8 cellular contexts compared by ENCODE assay signal in the genomic region with DNA sequence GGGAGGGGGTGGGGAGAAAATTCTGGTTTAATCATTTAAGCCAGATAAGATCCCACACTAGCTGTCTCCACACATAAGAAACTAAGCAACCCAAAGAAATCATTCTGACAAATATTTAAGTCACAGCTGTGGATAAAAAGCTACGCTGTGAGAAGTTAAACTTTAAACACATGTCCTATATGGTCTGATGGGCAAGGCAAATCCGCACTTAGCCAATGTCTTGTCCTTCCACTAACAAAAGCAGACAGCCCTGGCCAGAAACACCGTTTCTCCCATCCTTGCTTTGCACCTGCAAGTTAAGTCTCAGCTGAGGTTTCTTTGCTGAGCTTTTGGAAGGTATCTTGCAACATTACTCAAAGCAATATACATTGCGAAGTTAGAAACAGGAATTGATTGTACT.
A peak's percentile ranks its signal among the peaks of the same experiment; 100 is the strongest.
DNase-seq lines count a peak whose midpoint lies in the region; TF ChIP-seq lines count a peak whose summit lies in the region.

No MANE protein-coding gene starts in this region.

- H2AFZ ChIP-seq in OCI-LY3 (ENCODE audit: low read depth, low read length) (no peak overlapping the region), smooth muscle cell (ENCODE audit: low read depth) (no peak overlapping the region)

- TF ChIP-seq CTCF in OCI-LY3 (IDR thresholded peaks at IDR 0.05; ENCODE audit: low read depth, low read length) (no peak), esophagus squamous epithelium (IDR thresholded peaks at IDR 0.05) (no peak), smooth muscle cell (IDR thresholded peaks at IDR 0.05; ENCODE audit: borderline replicate concordance, insufficient read depth, poor library complexity, severe bottlenecking) (no peak)

- peak overlapping the region; percentile 96 for H3K4me2 ChIP-seq in OCI-LY3 (ENCODE audit: low read length)
- H3K4me2 ChIP-seq in smooth muscle cell: peak overlapping the region; percentile 94

- H3K9me3 ChIP-seq in OCI-LY3 (ENCODE audit: insufficient read depth, low read length): no peaks in the 10 kb centered on the region
- H3K9me3 ChIP-seq in esophagus squamous epithelium: no peaks in the 10 kb centered on the region
- H3K9me3 ChIP-seq in smooth muscle cell (replicated peaks; ENCODE audit: low read depth): no peaks in the 10 kb centered on the region

- H3F3A ChIP-seq in smooth muscle cell (ENCODE audit: low read depth): peaks cover 13% of the 10 kb centered on the region

- peak overlapping the region; percentile 17; the same call in 1 of the 2 replicates for H3K9ac ChIP-seq in OCI-LY3 (ENCODE audit: low read length)
- no peak overlapping the region for H3K9ac ChIP-seq in smooth muscle cell (ENCODE audit: low read depth)

- 44 to 52% methylated on average over 4 of the region's 4 CpGs for WGBS in esophagus squamous epithelium, 2 donors
- 64% methylated on average over 4 of the region's 4 CpGs for WGBS in smooth muscle cell (ENCODE audit: low lambda C conversion rate)

- H3K4me1 ChIP-seq in OCI-LY3 (ENCODE audit: low read length): peaks cover 61% of the 10 kb centered on the region
- H3K4me1 ChIP-seq in esophagus squamous epithelium: peaks cover 0 to 63% (median 0%) of the 10 kb centered on the region in 3 donors
- H3K4me1 ChIP-seq in smooth muscle cell (ENCODE audit: low read depth): peaks cover 28% of the 10 kb centered on the region

- H4K20me1 ChIP-seq in OCI-LY3 (ENCODE audit: insufficient read depth, low read length) (peaks cover 63% of the 10 kb centered on the region), smooth muscle cell (ENCODE audit: low read depth) (peaks cover 63% of the 10 kb centered on the region)

- H3K4me3 ChIP-seq in OCI-LY3 (ENCODE audit: low read length): peak overlapping the region; percentile 91
- H3K4me3 ChIP-seq in esophagus squamous epithelium: peak overlapping the region; percentile 49 to 79 (median 68)
- H3K4me3 ChIP-seq in smooth muscle cell: peak overlapping the region; percentile 95

- H3K27ac ChIP-seq in OCI-LY3 (ENCODE audit: low read length) (no peak overlapping the region), esophagus squamous epithelium (peak overlapping the region; percentile 47 to 94 (median 81)), smooth muscle cell (ENCODE audit: low read depth) (no peak overlapping the region)

- H3K27me3 ChIP-seq in OCI-LY3 (ENCODE audit: low read depth, low read length) (no peaks in the 10 kb centered on the region), esophagus squamous epithelium (no peaks in the 10 kb centered on the region), smooth muscle cell (ENCODE audit: low read depth) (no peaks in the 10 kb centered on the region)

- TF ChIP-seq POLR2A in GM19099 (IDR thresholded peaks at IDR 0.05; ENCODE audit: extremely low read depth, insufficient read length, low read depth) (peak; percentile 75), esophagus squamous epithelium (IDR thresholded peaks at IDR 0.05) (no peak)

- peaks cover 78% of the 10 kb centered on the region for H3K79me2 ChIP-seq in OCI-LY3 (ENCODE audit: low read length)
- peaks cover 76% of the 10 kb centered on the region for H3K79me2 ChIP-seq in smooth muscle cell (ENCODE audit: low read depth)

- DNase-seq in esophagus squamous epithelium (lab: John Stamatoyannopoulos, UW): no peak
- no peak for DNase-seq in smooth muscle cell (lab: John Stamatoyannopoulos, UW; ENCODE audit: unreplicated experiment)
- DNase-seq in NCI-H524 treated with DMSO at 0.1 percent for 48 hours (lab: John Stamatoyannopoulos, UW): no peak
- DNase-seq in HuH-7 (ENCODE audit: low spot score): no peak
- no peak for DNase-seq in activated CD4-positive, CD25-positive, alpha-beta regulatory T cell (lab: John Stamatoyannopoulos, UW)
- no peak for DNase-seq in stimulated activated CD4-positive, alpha-beta T cell treated with anti-CD3 and anti-CD28 coated beads, Interleukin-2, amount 100 ng/mL, for 48 hours

- H3K36me3 ChIP-seq in OCI-LY3 (replicated peaks; ENCODE audit: low read depth, low read length): peaks cover 45% of the 10 kb centered on the region
- no peaks in the 10 kb centered on the region for H3K36me3 ChIP-seq in esophagus squamous epithelium
- no peaks in the 10 kb centered on the region for H3K36me3 ChIP-seq in smooth muscle cell (ENCODE audit: low read depth)

- intact Hi-C loops in esophagus squamous epithelium (cut with DNase I): no loop called here

Comparison
In these comparisons a context has a peak if more than half of its experiments do, and no peak if none do; other contexts are left out.
1. H3K27ac ChIP-seq: peak in esophagus squamous epithelium (4 of 4); none in OCI-LY3 (single experiment) and smooth muscle cell (single experiment).
2. Peak in every context shown above with its lines, with median percentiles within 50 percentile points of each other: H3K4me3 ChIP-seq.